ENCODE assay signal across 21 cellular contexts in the genomic region with DNA sequence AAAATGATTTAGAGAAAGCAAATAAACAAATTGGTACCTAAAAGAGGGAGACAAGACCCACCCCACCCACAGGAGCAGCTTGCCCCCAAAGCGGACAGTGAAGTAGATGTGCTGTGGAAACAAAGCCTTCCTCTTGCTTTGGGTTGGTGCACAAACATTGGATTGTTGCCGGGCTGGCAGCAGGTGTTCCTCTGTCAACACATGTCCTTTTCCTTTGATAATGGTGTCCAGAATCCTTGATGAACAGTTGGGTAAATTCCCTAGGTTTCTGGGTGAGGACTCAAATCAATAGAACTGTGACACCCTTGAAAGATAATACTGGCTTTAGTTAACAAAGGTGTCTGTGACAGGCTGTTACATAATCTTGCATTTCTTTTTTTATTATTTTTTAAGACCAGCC.
DNase-seq lines count a peak whose midpoint lies in the region; ATAC-seq and TF ChIP-seq lines count a peak whose summit lies in the region.
"Had no signal": no experiment of that assay in that cellular context is flagged by ENCODE, and none has a peak within 500 bp of the region (broad histone marks: within the 10 kb centered on the region; RNA-seq: fewer than 3 reads in every experiment).

No MANE protein-coding gene starts in this region.

- no peak for ATAC-seq in activated naive CD4-positive, alpha-beta T cell treated with anti-CD3 and anti-CD28 coated beads, Interleukin-2, amount 50 U/mL, for 72 hours
- ATAC-seq: activated naive CD8-positive, alpha-beta T cell treated with anti-CD3 and anti-CD28 coated beads, Interleukin-2, amount 50 U/mL, for 24 hours; stimulated activated naive B cell treated with anti-CD40 and anti-IgM and Interleukin-4, amounts not matched to agents 10 μg/mL and 1 μg/mL and 100 μg/mL, for 72 hours had no signal

- H3K4me1 Mint-ChIP-seq in glutamatergic neuron (ENCODE audit: low read depth, unreplicated experiment): peaks cover 3% of the 10 kb centered on the region
- H3K4me1 Mint-ChIP-seq: activated naive CD8-positive, alpha-beta T cell treated with anti-CD3 and anti-CD28 coated beads, Interleukin-2, amount 50 U/mL, for 24 hours had no signal

- no peaks in the 10 kb centered on the region for H3K36me3 Mint-ChIP-seq in glutamatergic neuron (ENCODE audit: unreplicated experiment)
- no peaks in the 10 kb centered on the region for H3K36me3 Mint-ChIP-seq in activated naive CD4-positive, alpha-beta T cell treated with anti-CD3 and anti-CD28 coated beads, Interleukin-2, amount 50 U/mL, for 72 hours
- H3K36me3 Mint-ChIP-seq: stimulated activated naive B cell treated with anti-CD40 and anti-IgM and Interleukin-4, amounts not matched to agents 10 μg/mL and 1 μg/mL and 100 μg/mL, for 72 hours had no signal

- H3K27me3 Mint-ChIP-seq in glutamatergic neuron (ENCODE audit: unreplicated experiment): no peaks in the 10 kb centered on the region
- H3K27me3 Mint-ChIP-seq: activated naive CD8-positive, alpha-beta T cell treated with anti-CD3 and anti-CD28 coated beads, Interleukin-2, amount 50 U/mL, for 24 hours; stimulated activated naive B cell treated with anti-CD40 and anti-IgM and Interleukin-4, amounts not matched to agents 10 μg/mL and 1 μg/mL and 100 μg/mL, for 72 hours had no signal

- TF ChIP-seq CTCF in glutamatergic neuron (IDR thresholded peaks at IDR 0.05; ENCODE audit: partially characterized antibody, unreplicated experiment): no peak

- peak overlapping the region; percentile 36 for H3K27ac Mint-ChIP-seq in glutamatergic neuron (ENCODE audit: unreplicated experiment)
- H3K27ac Mint-ChIP-seq in activated naive CD4-positive, alpha-beta T cell treated with anti-CD3 and anti-CD28 coated beads, Interleukin-2, amount 50 U/mL, for 72 hours: no peak overlapping the region
- H3K27ac Mint-ChIP-seq: activated naive CD8-positive, alpha-beta T cell treated with anti-CD3 and anti-CD28 coated beads, Interleukin-2, amount 50 U/mL, for 24 hours; stimulated activated naive B cell treated with anti-CD40 and anti-IgM and Interleukin-4, amounts not matched to agents 10 μg/mL and 1 μg/mL and 100 μg/mL, for 72 hours; T-helper 1 cell treated with Interleukin-12 subunit alpha and Interleukin-12 subunit beta and Interleukin-4 antibody, amounts not matched to agents 30 μg/mL and 1 μg/mL, for 36 hours had no signal

- H3K4me3 Mint-ChIP-seq in glutamatergic neuron (ENCODE audit: unreplicated experiment): no peak overlapping the region
- H3K4me3 Mint-ChIP-seq: activated naive CD8-positive, alpha-beta T cell treated with anti-CD3 and anti-CD28 coated beads, Interleukin-2, amount 50 U/mL, for 24 hours; stimulated activated naive B cell treated with anti-CD40 and anti-IgM and Interleukin-4, amounts not matched to agents 10 μg/mL and 1 μg/mL and 100 μg/mL, for 72 hours; T-helper 1 cell treated with Interleukin-12 subunit alpha and Interleukin-12 subunit beta and Interleukin-4 antibody, amounts not matched to agents 30 μg/mL and 1 μg/mL, for 36 hours had no signal

- no peaks in the 10 kb centered on the region for H3K9me3 Mint-ChIP-seq in glutamatergic neuron (ENCODE audit: unreplicated experiment)
- no peaks in the 10 kb centered on the region for H3K9me3 Mint-ChIP-seq in activated naive CD4-positive, alpha-beta T cell treated with anti-CD3 and anti-CD28 coated beads, Interleukin-2, amount 50 U/mL, for 72 hours
- H3K9me3 Mint-ChIP-seq: activated naive CD8-positive, alpha-beta T cell treated with anti-CD3 and anti-CD28 coated beads, Interleukin-2, amount 50 U/mL, for 24 hours; stimulated activated naive B cell treated with anti-CD40 and anti-IgM and Interleukin-4, amounts not matched to agents 10 μg/mL and 1 μg/mL and 100 μg/mL, for 72 hours; T-helper 1 cell treated with Interleukin-12 subunit alpha and Interleukin-12 subunit beta and Interleukin-4 antibody, amounts not matched to agents 30 μg/mL and 1 μg/mL, for 36 hours had no signal

- DNase-seq in DMS153 (lab: John Stamatoyannopoulos, UW) (peak; percentile 87), NCI-H1092 (lab: John Stamatoyannopoulos, UW) (peak; percentile 84), NCI-H345 treated with DMSO at 0.1 percent for 48 hours (lab: John Stamatoyannopoulos, UW; ENCODE audit: unreplicated experiment) (peak; percentile 23), glutamatergic neuron (peak; percentile 15)
- no peak for DNase-seq in activated CD4-positive, alpha-beta T cell treated with anti-CD3 and anti-CD28 coated beads, Interleukin-2, amount 50 U/mL, for 4 hours
- no peak for DNase-seq in activated naive CD4-positive, alpha-beta T cell treated with anti-CD3 and anti-CD28 coated beads, Interleukin-2, amount 50 U/mL, for 72 hours (ENCODE audit: low spot score in 2 of 2)
- no peak for DNase-seq in NK-92 treated with Interleukin-12 subunit alpha and Interleukin-12 subunit beta, amount 100 ng/mL, for 24 hours (lab: John Stamatoyannopoulos, UW)
- DNase-seq: activated CD4-positive, alpha-beta T cell treated with anti-CD3 and anti-CD28 coated beads for 1 hour; activated gamma-delta T cell treated with Interleukin-2 at 50 U/mL for 16 hours; activated naive CD8-positive, alpha-beta T cell treated with anti-CD3 and anti-CD28 coated beads, Interleukin-2, amount 50 U/mL, for 24 hours; activated T-cell treated with anti-CD3 and anti-CD28 coated beads for 4 hours; Calu3; central memory CD4-positive, alpha-beta T cell; GM23248; left ventricle myocardium inferior; mesendoderm; MM.1S; NCI-H1694 treated with DMSO at 0.1 percent for 48 hours; stimulated activated CD4-positive, alpha-beta T cell treated with anti-CD3 and anti-CD28 coated beads, Interleukin-15, amount 100 ng/mL, for 24 hours; stimulated activated naive B cell treated with anti-CD40 and anti-IgM and Interleukin-4, amounts not matched to agents 10 μg/mL and 1 μg/mL and 100 μg/mL, for 72 hours had no signal

Comparison
In these comparisons a context has a peak if more than half of its experiments do, and no peak if none do; other contexts are left out.
1. DNase-seq: peak in DMS153 (single experiment), NCI-H1092 (single experiment), NCI-H345 treated with DMSO at 0.1 percent for 48 hours (single experiment) and glutamatergic neuron (single experiment); none in activated CD4-positive, alpha-beta T cell treated with anti-CD3 and anti-CD28 coated beads, Interleukin-2, amount 50 U/mL, for 4 hours (0 of 2), activated naive CD4-positive, alpha-beta T cell treated with anti-CD3 and anti-CD28 coated beads, Interleukin-2, amount 50 U/mL, for 72 hours (0 of 2) and NK-92 treated with Interleukin-12 subunit alpha and Interleukin-12 subunit beta, amount 100 ng/mL, for 24 hours (single experiment).